ENCODE assay signal across 9 cellular contexts in genomic region chr2:88626171-88627054, GRCh38. TPM values are rescaled to one million over a fixed set of nuclear protein-coding genes. Genes with fewer than 3 reads are reported as not detected.
DNase-seq lines count a peak whose midpoint lies in the region; ATAC-seq and TF ChIP-seq lines count a peak whose summit lies in the region.
"Had no signal": no experiment of that assay in that cellular context is flagged by ENCODE, and none has a peak within 500 bp of the region (broad histone marks: within the 10 kb centered on the region; RNA-seq: fewer than 3 reads in every experiment).

No MANE protein-coding gene starts in this region.

- H3K4me2 ChIP-seq in OCI-LY3 (ENCODE audit: low read length) = peak overlapping the region; percentile 95

- peaks cover 44% of the 10 kb centered on the region for H3K79me2 ChIP-seq in OCI-LY3 (ENCODE audit: low read length)

- H3K36me3 ChIP-seq in OCI-LY3 (replicated peaks; ENCODE audit: low read depth, low read length) = no peaks in the 10 kb centered on the region
- H3K36me3 ChIP-seq in urinary bladder (ENCODE audit: insufficient read depth) = no peaks in the 10 kb centered on the region

- no peak for ATAC-seq in Right ventricle myocardium superior (ENCODE audit: poor library complexity)

- H3K9me3 ChIP-seq in OCI-LY3 (ENCODE audit: insufficient read depth, low read length) = no peaks in the 10 kb centered on the region

- DNase-seq in EH (ENCODE audit: low read depth) (peak; percentile 30), HFF-Myc (ENCODE audit: extremely low read depth, low read depth) (no peak), Right ventricle myocardium superior (peak; percentile 55), pons (ENCODE audit: low spot score) (peak; percentile 14), GM19240 (ENCODE audit: insufficient read length, low spot score) (no peak)
- peak; percentile 57 for DNase-seq in activated naive CD4-positive, alpha-beta T cell treated with anti-CD3 and anti-CD28 coated beads for 36 hours

- H3K4me1 ChIP-seq in OCI-LY3 (ENCODE audit: low read length) (peaks cover 15% of the 10 kb centered on the region), urinary bladder (ENCODE audit: insufficient read depth) (no peaks in the 10 kb centered on the region)

- H3K27me3 ChIP-seq in OCI-LY3 (ENCODE audit: low read depth, low read length) = no peaks in the 10 kb centered on the region

- H3K4me1 Mint-ChIP-seq in activated naive CD4-positive, alpha-beta T cell treated with anti-CD3 and anti-CD28 coated beads for 36 hours (ENCODE audit: low read depth) = peaks cover 15% of the 10 kb centered on the region

- H3K36me3 Mint-ChIP-seq in activated naive CD4-positive, alpha-beta T cell treated with anti-CD3 and anti-CD28 coated beads for 36 hours (ENCODE audit: low read depth) = peaks cover 2% of the 10 kb centered on the region

- H4K20me1 ChIP-seq in OCI-LY3 (ENCODE audit: insufficient read depth, low read length) = peaks cover 13% of the 10 kb centered on the region

- peak overlapping the region; percentile 80 for H3K9ac ChIP-seq in OCI-LY3 (ENCODE audit: low read length)

- H3K27ac ChIP-seq in OCI-LY3 (ENCODE audit: low read length) (peak overlapping the region; percentile 58), urinary bladder (ENCODE audit: low read depth) (peak overlapping the region; percentile 96)

- H3K4me3 Mint-ChIP-seq in activated naive CD4-positive, alpha-beta T cell treated with anti-CD3 and anti-CD28 coated beads for 36 hours = peak overlapping the region; percentile 91

- H3K9me3 Mint-ChIP-seq in activated naive CD4-positive, alpha-beta T cell treated with anti-CD3 and anti-CD28 coated beads for 36 hours = no peaks in the 10 kb centered on the region
- H3K9me3 Mint-ChIP-seq: activated naive CD4-positive, alpha-beta T cell treated with anti-CD3 and anti-CD28 coated beads, Interleukin-2, amount 50 U/mL, for 72 hours had no signal

- H3K27ac Mint-ChIP-seq in activated naive CD4-positive, alpha-beta T cell treated with anti-CD3 and anti-CD28 coated beads for 36 hours = peak overlapping the region; percentile 85

- intact Hi-C loops in activated naive CD4-positive, alpha-beta T cell treated with anti-CD3 and anti-CD28 coated beads for 36 hours (cut with micrococcal nuclease) = loop anchor here (1.0 to 2.0 kb wide), 5 partner anchors 26 to 572 kb away; partner anchors contain the start of genes KRCC1 and RPIA
- intact Hi-C loops in Right ventricle myocardium superior (cut with DNase I) = no loop called here

- TF ChIP-seq CTCF in HFF-Myc (IDR thresholded peaks at IDR 0.05; ENCODE audit: low read depth, low read length, missing control alignments) (no peak), OCI-LY3 (IDR thresholded peaks at IDR 0.05; ENCODE audit: low read depth, low read length) (no peak)

- peak overlapping the region; percentile 89 for H3K4me3 ChIP-seq in HFF-Myc (replicated peaks; ENCODE audit: low read depth, low read length)
- peak overlapping the region; percentile 90 for H3K4me3 ChIP-seq in OCI-LY3 (ENCODE audit: low read length)
- peak overlapping the region; percentile 92 for H3K4me3 ChIP-seq in urinary bladder (ENCODE audit: low read depth, low read length)

- WGBS in urinary bladder = 1% methylated on average over 54 of the region's 54 CpGs

- H3K27me3 Mint-ChIP-seq in activated naive CD4-positive, alpha-beta T cell treated with anti-CD3 and anti-CD28 coated beads for 36 hours (ENCODE audit: low read depth) = no peaks in the 10 kb centered on the region

- CTCF ChIA-PET in activated naive CD4-positive, alpha-beta T cell treated with anti-CD3 and anti-CD28 coated beads for 36 hours (lab: Charles Lee) = interaction anchor here (0.8 to 1.5 kb wide), 2 partner anchors 30 to 47 kb away, joined by 3 to 4 read pairs; no protein-coding TSS in a partner anchor

- H2AFZ ChIP-seq in OCI-LY3 (ENCODE audit: low read depth, low read length) = peak overlapping the region; percentile 78; the same call in 1 of the 2 replicates

RNA-seq across cellular contexts. Expression of gene EIF2AK3, which starts 0.9 kb away (rescaled TPM):
- 10 to 100 TPM; 10.0 to 13.7 TPM for total RNA-seq in activated naive CD4-positive, alpha-beta T cell treated with anti-CD3 and anti-CD28 coated beads for 36 hours
- total RNA-seq in Right ventricle myocardium superior (4.7 TPM), urinary bladder (64.5 TPM)
- 12.5 TPM for polyA plus RNA-seq in urinary bladder

Comparison
In these comparisons a context has a peak if more than half of its experiments do, and no peak if none do; other contexts are left out.
1. DNase-seq: peak in EH (single experiment), activated naive CD4-positive, alpha-beta T cell treated with anti-CD3 and anti-CD28 coated beads for 36 hours (single experiment), Right ventricle myocardium superior (single experiment) and pons (single experiment); none in HFF-Myc (single experiment) and GM19240 (single experiment).
2. Peak in every context shown above with its lines, with median percentiles within 50 percentile points of each other: H3K4me3 ChIP-seq.